12 cellular contexts compared by ENCODE assay signal in genomic region chr20:45905505-45906079, GRCh38. TPM values are rescaled to one million over a fixed set of nuclear protein-coding genes. Genes with fewer than 3 reads are reported as not detected.
DNase-seq lines count a peak whose midpoint lies in the region; ATAC-seq and TF ChIP-seq lines count a peak whose summit lies in the region.
"Had no signal": no experiment of that assay in that cellular context is flagged by ENCODE, and none has a peak within 500 bp of the region (broad histone marks: within the 10 kb centered on the region; RNA-seq: fewer than 3 reads in every experiment).

No MANE protein-coding gene starts in this region.

- no peaks in the 10 kb centered on the region for H3K9me3 Mint-ChIP-seq in type B pancreatic cell
- H3K9me3 Mint-ChIP-seq: activated naive CD4-positive, alpha-beta T cell treated with anti-CD3 and anti-CD28 coated beads for 36 hours; neural crest cell had no signal

- H3K27me3 Mint-ChIP-seq in type B pancreatic cell, result no peaks in the 10 kb centered on the region

- H3K4me3 Mint-ChIP-seq in type B pancreatic cell, result no peak overlapping the region
- H3K4me3 Mint-ChIP-seq: activated naive CD4-positive, alpha-beta T cell treated with anti-CD3 and anti-CD28 coated beads for 36 hours; neural crest cell had no signal

- TF ChIP-seq CTCF in type B pancreatic cell (conservative IDR thresholded peaks at IDR 0.05), result no peak

- peak; percentile 81 for DNase-seq in H4 (ENCODE audit: low spot score)
- DNase-seq in RPMI7951 (ENCODE audit: low read depth), result peak; percentile 94
- no peak for DNase-seq in type B pancreatic cell (ENCODE audit: extremely low spot score, unreplicated experiment)
- no peak for DNase-seq in mesenteric fat pad (ENCODE audit: low spot score)
- no peak for DNase-seq in nucleus accumbens (lab: John Stamatoyannopoulos, UW)
- DNase-seq: activated naive CD4-positive, alpha-beta T cell treated with anti-CD3 and anti-CD28 coated beads for 36 hours; cerebellar nuclear complex; COR-L47; stimulated activated naive CD8-positive, alpha-beta T cell treated with anti-CD3 and anti-CD28 coated beads, Interleukin-15, Interleukin-2, amounts not matched to agents 100 U/mL and 50 U/mL, for 24 hours had no signal

- peaks cover 2% of the 10 kb centered on the region for H3K4me1 Mint-ChIP-seq in type B pancreatic cell (ENCODE audit: unreplicated experiment)

- ATAC-seq in esophagus mucosa (peak; percentile 60), HG02884 (IDR thresholded peaks at IDR 0.05; ENCODE audit: unreplicated experiment) (no peak)
- ATAC-seq: stimulated activated naive CD8-positive, alpha-beta T cell treated with anti-CD3 and anti-CD28 coated beads, Interleukin-15, Interleukin-2, amounts not matched to agents 100 U/mL and 50 U/mL, for 24 hours had no signal

- H3K36me3 Mint-ChIP-seq in type B pancreatic cell, result peaks cover 7% of the 10 kb centered on the region

- H3K27ac Mint-ChIP-seq in type B pancreatic cell, result peak overlapping the region; percentile 4
- H3K27ac Mint-ChIP-seq: activated naive CD4-positive, alpha-beta T cell treated with anti-CD3 and anti-CD28 coated beads for 36 hours had no signal

RNA-seq across cellular contexts. Expression of gene PLTP, which starts 6.4 kb away (rescaled TPM):
- 1.1 and 2.2 TPM in 2 replicates for total RNA-seq in H4 (2014; rRNA removed; shearing (Covaris generic))
- total RNA-seq in RPMI7951 (2014; rRNA removed; shearing (Covaris generic)), result 36.8 and 47.1 TPM in 2 replicates
- total RNA-seq in esophagus mucosa, result 46.7 TPM
- total RNA-seq in type B pancreatic cell (ENCODE audit: low replicate concordance), result 40.7 and 96.5 TPM in 2 replicates
- 373 TPM for total RNA-seq in mesenteric fat pad

RNA-seq across cellular contexts. Expression of gene CTSA, which starts 14.5 kb away (rescaled TPM):
- 102 and 150 TPM in 2 replicates for total RNA-seq in H4 (2014; rRNA removed; shearing (Covaris generic))
- 168 and 187 TPM in 2 replicates for total RNA-seq in RPMI7951 (2014; rRNA removed; shearing (Covaris generic))
- total RNA-seq in esophagus mucosa (57.4 TPM), type B pancreatic cell (ENCODE audit: low replicate concordance) (142 and 174 TPM in 2 replicates), mesenteric fat pad (160 TPM)

RNA-seq across cellular contexts. Expression of gene NEURL2, which starts 14.6 kb away (rescaled TPM):
- total RNA-seq in H4 (2014; rRNA removed; shearing (Covaris generic)), result 0.99 and 1.8 TPM in 2 replicates
- 3.0 and 5.5 TPM in 2 replicates for total RNA-seq in RPMI7951 (2014; rRNA removed; shearing (Covaris generic))
- total RNA-seq in esophagus mucosa (1.9 TPM), type B pancreatic cell (ENCODE audit: low replicate concordance) (6.4 TPM in 2 replicates), mesenteric fat pad (17.0 TPM)

RNA-seq across cellular contexts. Expression of gene SPATA25, which starts 18.2 kb away (rescaled TPM):
- total RNA-seq in H4 (2014; rRNA removed; shearing (Covaris generic)), result 0.12 and 1.0 TPM in 2 replicates
- 0.98 TPM in 1 of 2 replicates, not detected in the other for total RNA-seq in RPMI7951 (2014; rRNA removed; shearing (Covaris generic))
- total RNA-seq in esophagus mucosa (0.76 TPM), type B pancreatic cell (ENCODE audit: low replicate concordance) (2.6 and 4.2 TPM in 2 replicates), mesenteric fat pad (4.0 TPM)

RNA-seq across cellular contexts. Expression of gene ZSWIM1, which starts 24.6 kb away (rescaled TPM):
- 7.2 and 10.2 TPM in 2 replicates for total RNA-seq in H4 (2014; rRNA removed; shearing (Covaris generic))
- 17.0 and 20.4 TPM in 2 replicates for total RNA-seq in RPMI7951 (2014; rRNA removed; shearing (Covaris generic))
- 7.2 TPM for total RNA-seq in esophagus mucosa
- total RNA-seq in type B pancreatic cell (ENCODE audit: low replicate concordance), result 17.1 and 17.3 TPM in 2 replicates
- 10.0 TPM for total RNA-seq in mesenteric fat pad

Comparison
In these comparisons a context has a peak if more than half of its experiments do, and no peak if none do; other contexts are left out.
1. DNase-seq: peak in H4 (single experiment) and RPMI7951 (single experiment); none in type B pancreatic cell (single experiment), mesenteric fat pad (single experiment) and nucleus accumbens (0 of 56).
2. RNA of gene PLTP, which starts 6.4 kb away (total RNA-seq): 373 TPM in mesenteric fat pad (single experiment), 40.7 to 96.5 TPM in type B pancreatic cell, 36.8 to 47.1 TPM in RPMI7951 and 46.7 TPM in esophagus mucosa (single experiment); 1.1 to 2.2 TPM in H4; every median in the first group is over 10 times any median in the second.